15 cellular contexts compared by ENCODE assay signal in the genomic region with DNA sequence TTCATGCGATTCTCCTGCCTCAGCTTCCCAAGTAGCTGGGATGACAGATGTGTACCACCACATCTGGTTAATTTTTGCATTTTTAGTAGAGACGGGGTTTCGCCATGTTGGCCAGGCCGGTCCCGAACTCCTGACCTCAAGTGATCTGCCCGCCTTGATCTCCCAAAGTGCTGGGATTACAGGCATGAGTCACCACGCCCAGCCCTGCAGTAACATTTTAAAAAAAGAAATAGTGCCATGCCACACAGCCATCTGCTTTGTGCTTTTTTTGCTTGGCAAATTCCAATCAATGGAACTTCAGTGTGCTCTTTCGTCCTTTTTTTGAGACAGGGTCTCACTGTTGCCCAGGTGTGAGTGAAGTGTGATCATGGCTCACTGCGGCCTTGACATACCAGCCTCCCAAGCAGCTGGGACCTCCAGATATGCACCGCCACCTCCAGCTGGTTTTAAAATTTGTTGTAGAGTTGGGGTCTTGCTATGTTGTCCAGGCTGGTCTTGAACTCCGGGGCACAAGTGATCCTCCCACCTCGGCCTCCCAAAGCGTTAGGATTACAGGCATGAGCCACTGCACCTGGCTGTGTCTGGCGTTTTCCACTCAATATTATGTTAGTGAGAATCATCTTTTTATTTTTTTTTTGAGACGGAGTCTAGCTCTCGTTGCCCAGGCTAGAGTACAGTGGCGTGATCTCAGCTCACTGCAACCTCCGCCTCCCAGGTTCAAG. TPM values are rescaled to one million over a fixed set of nuclear protein-coding genes. Genes with fewer than 3 reads are reported as not detected.
"Had no signal": no experiment of that assay in that cellular context is flagged by ENCODE, and none has a peak within 500 bp of the region (broad histone marks: within the 10 kb centered on the region; RNA-seq: fewer than 3 reads in every experiment).

No MANE protein-coding gene starts in this region.

- DNase-seq: activated CD4-positive, alpha-beta memory T cell treated with anti-CD3 and anti-CD28 coated beads, Interleukin-2, amount 10 ng/mL, durations not matched to agents 7 days and 5 days; activated CD4-positive, alpha-beta T cell treated with anti-CD3 and anti-CD28 coated beads for 36 hours; activated effector memory CD4-positive, alpha-beta T cell treated with Interleukin-2 at 50 U/mL for 16 hours; activated naive CD4-positive, alpha-beta T cell treated with anti-CD3 and anti-CD28 coated beads, Interleukin-2, amount 50 U/mL, for 16 hours; activated T-cell treated with anti-CD3 and anti-CD28 coated beads, Interleukin-2, amount 50 U/mL, for 4 hours; adrenal gland; left ventricle myocardium superior; mesendoderm; occipital lobe; trophoblast cell; WERI-Rb-1 had no signal

- H3K27ac ChIP-seq: adrenal gland, foreskin keratinocyte, right atrium auricular region, suprapubic skin, WERI-Rb-1 had no signal

- H3K9me3 ChIP-seq: adrenal gland, right atrium auricular region, suprapubic skin had no signal

- H3K4me2 ChIP-seq: smooth muscle cell had no signal

- H3K27me3 ChIP-seq: adrenal gland, foreskin keratinocyte, right atrium auricular region, suprapubic skin had no signal

- ATAC-seq: activated CD4-positive, alpha-beta T cell treated with anti-CD3 and anti-CD28 coated beads for 36 hours; activated T-cell treated with anti-CD3 and anti-CD28 coated beads, Interleukin-2, amount 50 U/mL, for 4 hours had no signal

- H3K4me3 ChIP-seq: adrenal gland, right atrium auricular region, smooth muscle cell, suprapubic skin had no signal

- H3K36me3 ChIP-seq: right atrium auricular region had no signal

RNA-seq across cellular contexts. Expression of a gene that starts 1.8 kb away (rescaled TPM):
- total RNA-seq: smooth muscle cell had no signal
